ENCODE assay signal across 8 cellular contexts in the genomic region with DNA sequence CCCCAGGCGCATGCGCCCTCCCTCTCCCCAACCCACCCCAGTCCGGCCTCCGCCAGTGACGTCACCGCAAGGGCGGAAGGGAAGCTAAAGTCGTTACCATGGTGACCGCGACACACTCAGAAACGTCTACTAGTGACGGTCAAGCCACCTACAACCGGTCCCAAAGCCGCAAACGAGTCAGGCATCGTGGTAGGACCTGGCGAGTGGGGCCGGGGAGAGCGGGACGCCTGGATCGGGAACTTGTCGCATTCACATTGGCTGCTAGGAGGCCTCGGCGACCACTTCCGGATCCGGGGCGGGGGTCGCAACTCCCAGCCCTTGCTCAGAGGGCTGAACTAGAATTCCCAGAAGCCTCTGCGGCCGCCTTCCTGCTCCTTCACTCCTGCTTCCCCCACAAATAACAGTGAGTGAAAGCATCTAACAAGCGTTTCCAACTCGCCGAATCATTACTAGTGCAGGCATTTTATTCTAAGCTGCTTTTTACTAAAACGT.
A peak's percentile ranks its signal among the peaks of the same experiment; 100 is the strongest.
DNase-seq lines count a peak whose midpoint lies in the region; ATAC-seq and TF ChIP-seq lines count a peak whose summit lies in the region.

A gene with protein sequence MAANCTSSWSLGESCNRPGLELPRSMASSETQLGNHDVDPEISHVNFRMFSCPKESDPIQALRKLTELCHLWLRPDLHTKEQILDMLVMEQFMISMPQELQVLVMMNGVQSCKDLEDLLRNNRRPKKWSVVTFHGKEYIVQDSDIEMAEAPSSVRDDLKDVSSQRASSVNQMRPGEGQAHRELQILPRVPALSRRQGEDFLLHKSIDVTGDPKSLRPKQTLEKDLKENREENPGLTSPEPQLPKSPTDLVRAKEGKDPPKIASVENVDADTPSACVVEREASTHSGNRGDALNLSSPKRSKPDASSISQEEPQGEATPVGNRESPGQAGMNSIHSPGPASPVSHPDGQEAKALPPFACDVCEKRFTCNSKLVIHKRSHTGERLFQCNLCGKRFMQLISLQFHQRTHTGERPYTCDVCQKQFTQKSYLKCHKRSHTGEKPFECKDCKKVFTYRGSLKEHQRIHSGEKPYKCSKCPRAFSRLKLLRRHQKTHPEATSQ (minus strand): TSS at position 256 of the 492 bp plus-strand sequence. CDS start 89,793 bp downstream, outside the sequence.

- TF ChIP-seq CTCF in AG10803 (conservative IDR thresholded peaks at IDR 0.05; ENCODE audit: low read length): no peak

- peak within 1 kb of the TSS; percentile 100 for H3K27ac ChIP-seq in caudate nucleus (ENCODE audit: low read depth, low read length)

- DNase-seq in AG10803 (ENCODE audit: low read depth): peak; percentile 95
- DNase-seq in NCI-H345 treated with DMSO at 0.1 percent for 48 hours (lab: John Stamatoyannopoulos, UW; ENCODE audit: unreplicated experiment): peak; percentile 82
- peak; percentile 95 to 99 (median 98) for DNase-seq in activated CD4-positive, CD25-positive, alpha-beta regulatory T cell (lab: John Stamatoyannopoulos, UW)
- DNase-seq in caudate nucleus (lab: John Stamatoyannopoulos, UW): peak; percentile 89 to 100 (median 99)
- peak; percentile 94 for DNase-seq in inferior parietal cortex (ENCODE audit: extremely low spot score)
- DNase-seq in smooth muscle cell of the brain vasculature (ENCODE audit: low read depth, low spot score): peak; percentile 89

- H3K4me3 ChIP-seq in AG10803 (ENCODE audit: low read length): peak within 1 kb of the TSS; percentile 93

- peak; percentile 78 for ATAC-seq in GM19035 (IDR thresholded peaks at IDR 0.05; ENCODE audit: unreplicated experiment)
- peak; percentile 67 for ATAC-seq in HG03342 (IDR thresholded peaks at IDR 0.05; ENCODE audit: unreplicated experiment)

Comparison
In these comparisons a context has a peak if more than half of its experiments do, and no peak if none do; other contexts are left out.
1. Peak in every context shown above with its lines: DNase-seq, ATAC-seq, H3K4me3 ChIP-seq and H3K27ac ChIP-seq.